24 cellular contexts compared by ENCODE assay signal in genomic region chr12:17459214-17459613, GRCh38.
DNase-seq lines count a peak whose midpoint lies in the region; ATAC-seq, FAIRE-seq and TF ChIP-seq lines count a peak whose summit lies in the region.
"Had no signal": no experiment of that assay in that cellular context is flagged by ENCODE, and none has a peak within 500 bp of the region (broad histone marks: within the 10 kb centered on the region; RNA-seq: fewer than 3 reads in every experiment).

No MANE protein-coding gene starts in this region.

- H2BK5ac ChIP-seq in mesenchymal stem cell (ENCODE audit: low read depth, low read length, poor library complexity, severe bottlenecking) = no peak overlapping the region

- no peak overlapping the region for H2BK12ac ChIP-seq in mesenchymal stem cell (ENCODE audit: low read length in 2 of 2)

- H3K4me1 Mint-ChIP-seq in HFFc6 (ENCODE audit: low read depth) = no peaks in the 10 kb centered on the region
- H3K4me1 Mint-ChIP-seq in osteocyte (ENCODE audit: unreplicated experiment) = no peaks in the 10 kb centered on the region
- H3K4me1 Mint-ChIP-seq: B cell had no signal

- H2AFZ ChIP-seq in HepG2 (ENCODE audit: low read length) (no peak overlapping the region), PC-9 (peak overlapping the region; percentile 55; the same call in 1 of the 2 replicates), mesenchymal stem cell (ENCODE audit: low read depth, low read length) (no peak overlapping the region)

- H3F3A ChIP-seq in PC-9 (ENCODE audit: insufficient read depth, low read depth) = 0 out of 2 replicates have a peak, but pooled peaks cover 4% of the 10 kb centered on the region

- H2BK120ac ChIP-seq in mesenchymal stem cell (ENCODE audit: low read depth, low read length) = no peak overlapping the region

- H4K8ac ChIP-seq in mesenchymal stem cell (ENCODE audit: low read length) = no peak overlapping the region

- H2AK5ac ChIP-seq in mesenchymal stem cell (ENCODE audit: low read length, severe bottlenecking) = no peak overlapping the region

- H3K9me3 ChIP-seq in HepG2 (ENCODE audit: low read length) (peaks cover 21% of the 10 kb centered on the region), right lobe of liver (no peaks in the 10 kb centered on the region), PC-9 (ENCODE audit: insufficient read depth, low read depth) (0 out of 2 replicates have a peak, but pooled peaks cover 4% of the 10 kb centered on the region), mesenchymal stem cell (ENCODE audit: control insufficient read depth, low read length) (no peaks in the 10 kb centered on the region)
- H3K9me3 ChIP-seq: BLaER1 treated with 17β-estradiol and CSF1 and Interleukin-3, amounts not matched to agents 10 nM and 100 nM; Caco-2 had no signal

- CTCF ChIA-PET in HepG2 (lab: Yijun Ruan, JAX; ENCODE audit: low intra/inter-chr PET ratio, low total read pairs) = no interaction called here
- CTCF ChIA-PET in PC-9 (lab: Charles Lee) = interaction anchor here (0.7 kb wide), 1 partner anchor 147 kb away, joined by 3 read pairs; no protein-coding TSS in a partner anchor

- DNase-seq in HepG2 (ENCODE audit: low spot score) (no peak), right lobe of liver (no peak), HPDE6-E6E7 (ENCODE audit: extremely low spot score) (peak; percentile 9), PC-9 (peak in 1 of 2 experiments; percentile 35), epithelial cell of esophagus (ENCODE audit: low read depth) (peak; percentile 25), HFFc6 (no peak), mesenchymal stem cell (no peak), osteocyte (ENCODE audit: extremely low spot score, unreplicated experiment) (no peak)
- DNase-seq: 8988T; AML-193; Caco-2; Calu3; CD4-positive, alpha-beta T cell; CD8-positive, alpha-beta T cell; DMS79 treated with DMSO at 0.1 percent for 48 hours; GF-D8 had no signal

- intact Hi-C loops in HepG2 (cut with micrococcal nuclease; ENCODE audit: unreplicated experiment) = no loop called here
- intact Hi-C loops in right lobe of liver (cut with DNase I) = no loop called here
- intact Hi-C loops in PC-9 (cut with micrococcal nuclease; ENCODE audit: unreplicated experiment) = no loop called here

- no peak overlapping the region for H4K91ac ChIP-seq in mesenchymal stem cell (ENCODE audit: low read length)

- H3K14ac ChIP-seq in mesenchymal stem cell (ENCODE audit: low read length in 2 of 2) = no peak overlapping the region

- H3K79me2 ChIP-seq in HepG2 (ENCODE audit: insufficient read depth, low read length) (no peaks in the 10 kb centered on the region), PC-9 (ENCODE audit: low read depth) (no peaks in the 10 kb centered on the region)

- TF ChIP-seq CTCF in HepG2 (CRISPR knock-in tag; IDR thresholded peaks at IDR 0.05) (no peak), right lobe of liver (IDR thresholded peaks at IDR 0.05) (no peak), PC-9 (conservative IDR thresholded peaks at IDR 0.05) (no peak), epithelial cell of esophagus (IDR thresholded peaks at IDR 0.05; ENCODE audit: insufficient read depth, low read depth, low read length, missing control alignments) (no peak), HFFc6 (IDR thresholded peaks at IDR 0.05) (no peak), osteocyte (IDR thresholded peaks at IDR 0.05) (no peak)

- H4K20me1 ChIP-seq in HepG2 (ENCODE audit: insufficient read depth, low read length) = no peaks in the 10 kb centered on the region
- no peaks in the 10 kb centered on the region for H4K20me1 ChIP-seq in PC-9 (ENCODE audit: insufficient read depth)
- H4K20me1 ChIP-seq: BLaER1 treated with 17β-estradiol and CSF1 and Interleukin-3, amounts not matched to agents 10 nM and 100 nM had no signal

- TF ChIP-seq RAD21 in HepG2 (CRISPR knock-in tag; IDR thresholded peaks at IDR 0.05) = no peak

- H3K18ac ChIP-seq in mesenchymal stem cell (ENCODE audit: low read depth in 1 of 2, low read length in 2 of 2) = no peak overlapping the region

- BruUV-seq in HepG2 (replicated peaks; lab: Mats Ljungman, UMichigan) (no TSS peak), PC-9 (replicated peaks; lab: Mats Ljungman, UMichigan) (no TSS peak)

- no peak overlapping the region for H3K4ac ChIP-seq in mesenchymal stem cell (ENCODE audit: low read depth in 1 of 2, low read length in 2 of 2)

- TF ChIP-seq EP300 in HepG2 (IDR thresholded peaks at IDR 0.05; ENCODE audit: low read depth in 2 of 2, low read length in 2 of 2) (no peak), HepG2 (CRISPR knock-in tag; IDR thresholded peaks at IDR 0.05; ENCODE audit: borderline replicate concordance) (no peak)

- H3K4me2 ChIP-seq in HepG2 (ENCODE audit: low read depth, low read length) (no peak overlapping the region), PC-9 (peak overlapping the region; percentile 30; the same call in 1 of the 2 replicates), mesenchymal stem cell (ENCODE audit: low read length, poor library complexity, severe bottlenecking) (no peak overlapping the region)
- H3K4me2 ChIP-seq: BLaER1 treated with 17β-estradiol and CSF1 and Interleukin-3, amounts not matched to agents 10 nM and 100 nM had no signal

- H3K27ac ChIP-seq in HepG2 (ENCODE audit: extremely low read length, insufficient read depth, low read length) = no peak overlapping the region
- no peak overlapping the region for H3K27ac ChIP-seq in right lobe of liver
- H3K27ac ChIP-seq in PC-9 = no peak overlapping the region
- H3K27ac ChIP-seq in mesenchymal stem cell (ENCODE audit: low read length, poor library complexity, severe bottlenecking) = no peak overlapping the region
- H3K27ac ChIP-seq: BLaER1 treated with 17β-estradiol and CSF1 and Interleukin-3, amounts not matched to agents 10 nM and 100 nM; C4-2B had no signal

- no peak overlapping the region for H3K27ac Mint-ChIP-seq in HFFc6
- no peak overlapping the region for H3K27ac Mint-ChIP-seq in osteocyte (ENCODE audit: unreplicated experiment)
- H3K27ac Mint-ChIP-seq: B cell; CD4-positive, alpha-beta T cell; CD8-positive, alpha-beta T cell had no signal

- H3K4me3 Mint-ChIP-seq in HFFc6 = no peak overlapping the region
- no peak overlapping the region for H3K4me3 Mint-ChIP-seq in osteocyte (ENCODE audit: unreplicated experiment)
- H3K4me3 Mint-ChIP-seq: B cell; CD4-positive, alpha-beta T cell; CD8-positive, alpha-beta T cell had no signal

- H3K23ac ChIP-seq in mesenchymal stem cell (ENCODE audit: low read length in 2 of 2) = no peak overlapping the region

- H3K79me1 ChIP-seq in mesenchymal stem cell (replicated peaks; ENCODE audit: low read length, poor library complexity, severe bottlenecking) = no peaks in the 10 kb centered on the region

- no peaks in the 10 kb centered on the region for H3K27me3 ChIP-seq in HepG2 (ENCODE audit: control insufficient read depth in 1 of 2, insufficient read depth in 2 of 2, low read length in 2 of 2)
- H3K27me3 ChIP-seq in right lobe of liver = no peaks in the 10 kb centered on the region
- no peaks in the 10 kb centered on the region for H3K27me3 ChIP-seq in PC-9 (ENCODE audit: insufficient read depth, low read depth)
- no peaks in the 10 kb centered on the region for H3K27me3 ChIP-seq in mesenchymal stem cell (ENCODE audit: control insufficient read depth in 1 of 2, insufficient read depth in 1 of 2, low read length in 2 of 2)
- H3K27me3 ChIP-seq: BLaER1 treated with 17β-estradiol and CSF1 and Interleukin-3, amounts not matched to agents 10 nM and 100 nM had no signal

- no peaks in the 10 kb centered on the region for H3K4me1 ChIP-seq in HepG2 (ENCODE audit: insufficient read depth, low read length)
- no peaks in the 10 kb centered on the region for H3K4me1 ChIP-seq in right lobe of liver
- H3K4me1 ChIP-seq in PC-9 (replicated peaks; ENCODE audit: insufficient read depth) = peaks cover 11% of the 10 kb centered on the region
- no peaks in the 10 kb centered on the region for H3K4me1 ChIP-seq in mesenchymal stem cell (ENCODE audit: control insufficient read depth, insufficient read depth, low read depth, low read length)
- H3K4me1 ChIP-seq: Caco-2 had no signal

- no peaks in the 10 kb centered on the region for H3K36me3 ChIP-seq in HepG2 (replicated peaks in 1 of 2; ENCODE audit: control insufficient read depth in 1 of 2, insufficient read depth in 2 of 2, low read length in 2 of 2)
- H3K36me3 ChIP-seq in right lobe of liver = no peaks in the 10 kb centered on the region
- H3K36me3 ChIP-seq in PC-9 (ENCODE audit: low read depth) = no peaks in the 10 kb centered on the region
- H3K36me3 ChIP-seq in mesenchymal stem cell (ENCODE audit: control insufficient read depth in 1 of 2, insufficient read depth in 2 of 2, low read depth in 1 of 2, low read length in 2 of 2) = no peaks in the 10 kb centered on the region
- H3K36me3 ChIP-seq: BLaER1 treated with 17β-estradiol and CSF1 and Interleukin-3, amounts not matched to agents 10 nM and 100 nM had no signal

- H3K9me2 ChIP-seq in PC-9 (ENCODE audit: insufficient read depth) = no peaks in the 10 kb centered on the region; the same call in 1 of the 2 replicates

- TF ChIP-seq POLR2A in HepG2 (IDR thresholded peaks at IDR 0.05; ENCODE audit: insufficient read depth in 1 of 2, low read depth in 2 of 2, low read length in 2 of 2) (no peak), right lobe of liver (IDR thresholded peaks at IDR 0.05) (no peak)

- H3K4me3 ChIP-seq in HepG2 (replicated peaks in 1 of 3; ENCODE audit: insufficient read depth in 1 of 3, low read depth in 2 of 3, low read length in 3 of 3) (no peak overlapping the region), right lobe of liver (no peak overlapping the region), PC-9 (no peak overlapping the region), epithelial cell of esophagus (ENCODE audit: low read length) (no peak overlapping the region), mesenchymal stem cell (ENCODE audit: insufficient read depth in 1 of 2, low read depth in 1 of 2, low read length in 2 of 2) (no peak overlapping the region)
- H3K4me3 ChIP-seq: BLaER1 treated with 17β-estradiol and CSF1 and Interleukin-3, amounts not matched to agents 10 nM and 100 nM had no signal

- WGBS in HepG2 (ENCODE audit: low lambda C conversion rate) = 3% methylated on average over 2 of the region's 2 CpGs
- WGBS in right lobe of liver (ENCODE audit: insufficient coverage, low coverage, low lambda C conversion rate, missing lambda C conversion rate) = 22% methylated on average over 2 of the region's 2 CpGs
- 67% methylated on average over 2 of the region's 2 CpGs for WGBS in mesenchymal stem cell

- H2BK15ac ChIP-seq in mesenchymal stem cell (ENCODE audit: low read depth, poor library complexity, severe bottlenecking) = no peak overlapping the region

- ATAC-seq in HepG2 (no peak), right lobe of liver (no peak)
- ATAC-seq: CD8-positive, alpha-beta T cell had no signal

- in situ Hi-C loops in HepG2 (cut with HindIII; ENCODE audit: extremely low pct_ligation_motif_present, low pct_unique_long_range_greater_than_20kb) = no loop called here

- peaks cover 29% of the 10 kb centered on the region for H3K9me3 Mint-ChIP-seq in HFFc6
- H3K9me3 Mint-ChIP-seq in osteocyte (ENCODE audit: unreplicated experiment) = no peaks in the 10 kb centered on the region

- H3K36me3 Mint-ChIP-seq in HFFc6 (ENCODE audit: low read depth) (no peaks in the 10 kb centered on the region), osteocyte (ENCODE audit: unreplicated experiment) (no peaks in the 10 kb centered on the region)
- H3K36me3 Mint-ChIP-seq: CD8-positive, alpha-beta T cell had no signal

- FAIRE-seq in HepG2 (lab: Jason Lieb, UNC) = no peak
- FAIRE-seq: A204.1, D721Med, G401.6, GM12891, GM19239 had no signal

- H3K27me3 Mint-ChIP-seq in HFFc6 (ENCODE audit: insufficient read depth) (no peaks in the 10 kb centered on the region), osteocyte (ENCODE audit: unreplicated experiment) (no peaks in the 10 kb centered on the region)
- H3K27me3 Mint-ChIP-seq: B cell; CD4-positive, alpha-beta T cell had no signal

- POLR2A ChIA-PET in HepG2 (lab: Yijun Ruan, JAX) = no interaction called here
- POLR2A ChIA-PET in PC-9 (lab: Charles Lee; ENCODE audit: unreplicated experiment) = no interaction called here

- H3K9ac ChIP-seq in HepG2 (ENCODE audit: insufficient read depth, low read depth, low read length) = no peak overlapping the region
- no peak overlapping the region for H3K9ac ChIP-seq in mesenchymal stem cell (ENCODE audit: low read length)
- H3K9ac ChIP-seq: BLaER1 treated with 17β-estradiol and CSF1 and Interleukin-3, amounts not matched to agents 10 nM and 100 nM had no signal

Comparison
In these comparisons a context has a peak if more than half of its experiments do, and no peak if none do; other contexts are left out.
1. DNase-seq: peak in HPDE6-E6E7 (single experiment) and epithelial cell of esophagus (single experiment); none in HepG2 (single experiment), right lobe of liver (0 of 3), HFFc6 (single experiment), mesenchymal stem cell (single experiment) and osteocyte (single experiment).